In the genomic region with DNA sequence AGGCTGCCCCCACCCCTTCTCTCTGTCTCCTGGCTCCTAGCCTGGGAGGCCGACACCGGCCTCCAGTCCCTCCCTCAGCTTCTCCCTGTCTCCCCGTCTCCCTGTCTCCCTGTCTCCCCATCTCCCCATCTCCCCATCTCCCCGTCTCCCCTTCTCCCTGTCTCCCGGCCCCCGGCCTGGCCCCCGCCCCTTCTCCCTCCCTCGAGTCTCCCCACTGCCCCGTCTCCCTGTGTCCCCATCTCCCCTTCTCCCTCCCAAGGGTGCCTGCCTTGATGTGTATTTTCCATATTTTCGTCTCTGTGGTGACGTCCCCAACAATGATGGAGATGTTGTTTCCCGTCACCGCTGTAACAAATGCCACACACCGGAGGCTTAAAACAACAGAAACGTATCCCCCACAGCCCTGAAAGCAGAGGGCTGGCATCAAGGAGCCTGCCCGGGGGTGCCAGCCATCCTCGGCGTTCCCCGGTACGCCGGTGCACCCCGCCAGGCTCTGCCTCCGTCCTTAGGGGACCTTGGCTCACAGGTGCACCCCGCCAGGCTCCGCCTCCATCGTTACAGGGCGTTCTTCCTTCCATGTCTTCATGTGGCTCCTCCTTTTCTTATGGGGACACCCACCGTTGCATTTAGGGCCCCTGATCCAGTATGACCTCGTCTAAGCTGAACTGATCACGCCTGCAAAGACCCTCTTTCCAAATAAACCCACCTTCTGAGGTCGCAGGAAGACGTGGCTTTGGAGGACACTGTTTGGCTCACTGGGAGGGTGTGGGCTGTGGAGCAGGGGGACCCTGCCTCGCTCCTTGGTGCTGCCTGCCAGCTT, we compare ENCODE assay signal across 24 cellular contexts.
"Had no signal": no experiment of that assay in that cellular context is flagged by ENCODE, and none has a peak within 500 bp of the region (broad histone marks: within the 10 kb centered on the region; RNA-seq: fewer than 3 reads in every experiment).

No MANE protein-coding gene starts in this region.

- H3K36me3 ChIP-seq: adrenal gland had no signal

- H3K4me3 ChIP-seq: adrenal gland had no signal

- H3K4me1 Mint-ChIP-seq: activated naive CD8-positive, alpha-beta T cell treated with anti-CD3 and anti-CD28 coated beads, Interleukin-2, amount 10 ng/mL, durations not matched to agents 7 days and 5 days had no signal

- H3K9me3 Mint-ChIP-seq: activated naive CD8-positive, alpha-beta T cell treated with anti-CD3 and anti-CD28 coated beads, Interleukin-2, amount 10 ng/mL, durations not matched to agents 7 days and 5 days; activated T-helper 1 cell treated with anti-CD3 and anti-CD28 coated beads, Interleukin-12 subunit alpha, Interleukin-12 subunit beta, Interleukin-2, Interleukin-4 antibody, amounts not matched to agents 30 ng/mL and 10 ng/mL and 1 ng/mL, durations not matched to agents 14 hours and 24 hours and 36 hours; T-helper 1 cell treated with Interleukin-12 subunit alpha and Interleukin-12 subunit beta and Interleukin-4 antibody, amounts not matched to agents 30 μg/mL and 1 μg/mL, for 36 hours; WTC11 had no signal

- H3K9me3 ChIP-seq: adrenal gland had no signal

- H3K4me3 Mint-ChIP-seq: activated CD8-positive, alpha-beta T cell treated with anti-CD3 and anti-CD28 coated beads, Interleukin-2, amount 10 ng/mL, durations not matched to agents 7 days and 5 days; activated naive CD4-positive, alpha-beta T cell treated with anti-CD3 and anti-CD28 coated beads for 36 hours; activated naive CD8-positive, alpha-beta T cell treated with anti-CD3 and anti-CD28 coated beads, Interleukin-2, amount 10 ng/mL, durations not matched to agents 7 days and 5 days; activated T-helper 1 cell treated with anti-CD3 and anti-CD28 coated beads, Interleukin-12 subunit alpha, Interleukin-12 subunit beta, Interleukin-2, Interleukin-4 antibody, amounts not matched to agents 30 ng/mL and 10 ng/mL and 1 ng/mL, durations not matched to agents 14 hours and 24 hours and 36 hours; T-helper 1 cell treated with Interleukin-12 subunit alpha and Interleukin-12 subunit beta and Interleukin-4 antibody, amounts not matched to agents 30 μg/mL and 1 μg/mL, for 36 hours; WTC11 had no signal

- H3K27me3 ChIP-seq: adrenal gland had no signal

- H3K27me3 Mint-ChIP-seq: activated naive CD8-positive, alpha-beta T cell treated with anti-CD3 and anti-CD28 coated beads, Interleukin-2, amount 10 ng/mL, durations not matched to agents 7 days and 5 days had no signal

- H3K27ac Mint-ChIP-seq: activated CD8-positive, alpha-beta T cell treated with anti-CD3 and anti-CD28 coated beads, Interleukin-2, amount 10 ng/mL, durations not matched to agents 7 days and 5 days; activated naive CD4-positive, alpha-beta T cell treated with anti-CD3 and anti-CD28 coated beads for 36 hours; activated T-helper 1 cell treated with anti-CD3 and anti-CD28 coated beads, Interleukin-12 subunit alpha, Interleukin-12 subunit beta, Interleukin-2, Interleukin-4 antibody, amounts not matched to agents 30 ng/mL and 10 ng/mL and 1 ng/mL, durations not matched to agents 14 hours and 24 hours and 36 hours; T-helper 1 cell treated with Interleukin-12 subunit alpha and Interleukin-12 subunit beta and Interleukin-4 antibody, amounts not matched to agents 30 μg/mL and 1 μg/mL, for 36 hours; WTC11 had no signal

- DNase-seq: activated CD4-positive, alpha-beta T cell treated with anti-CD3 and anti-CD28 coated beads for 48 hours; activated CD4-positive, alpha-beta T cell treated with anti-CD3 and anti-CD28 coated beads, Interleukin-2, amount 50 U/mL, for 4 hours; activated CD4-positive, CD25-positive, alpha-beta regulatory T cell treated with anti-CD3 and anti-CD28 coated beads, Interleukin-2, amount 50 U/mL, for 72 hours; activated CD8-positive, alpha-beta memory T cell treated with anti-CD3 and anti-CD28 coated beads, Interleukin-2, amount 50 U/mL, for 48 hours; activated CD8-positive, alpha-beta T cell treated with anti-CD3 and anti-CD28 coated beads, Interleukin-2, amount 10 ng/mL, durations not matched to agents 7 days and 5 days; activated gamma-delta T cell; activated naive CD4-positive, alpha-beta T cell treated with anti-CD3 and anti-CD28 coated beads for 36 hours; activated naive CD8-positive, alpha-beta T cell treated with anti-CD3 and anti-CD28 coated beads, Interleukin-2, amount 10 ng/mL, durations not matched to agents 7 days and 5 days; activated T-cell treated with anti-CD3 and anti-CD28 coated beads, Interleukin-2, amount 50 U/mL, for 1 hour; anterior cingulate cortex; MM.1S; NCI-H1105 treated with DMSO at 0.1 percent for 48 hours; NCI-H1436 treated with DMSO at 0.1 percent for 48 hours; NCI-H187; NCI-H2081; NCI-H446; NCI-H524; PC-3; SHP77 treated with DMSO at 0.1 percent for 48 hours; T-helper 9 cell had no signal

- H3K36me3 Mint-ChIP-seq: activated naive CD8-positive, alpha-beta T cell treated with anti-CD3 and anti-CD28 coated beads, Interleukin-2, amount 10 ng/mL, durations not matched to agents 7 days and 5 days; WTC11 had no signal

- ATAC-seq: activated CD8-positive, alpha-beta T cell treated with anti-CD3 and anti-CD28 coated beads, Interleukin-2, amount 10 ng/mL, durations not matched to agents 7 days and 5 days; PC-3; WTC11 had no signal
